24 cellular contexts compared by ENCODE assay signal in the genomic region with DNA sequence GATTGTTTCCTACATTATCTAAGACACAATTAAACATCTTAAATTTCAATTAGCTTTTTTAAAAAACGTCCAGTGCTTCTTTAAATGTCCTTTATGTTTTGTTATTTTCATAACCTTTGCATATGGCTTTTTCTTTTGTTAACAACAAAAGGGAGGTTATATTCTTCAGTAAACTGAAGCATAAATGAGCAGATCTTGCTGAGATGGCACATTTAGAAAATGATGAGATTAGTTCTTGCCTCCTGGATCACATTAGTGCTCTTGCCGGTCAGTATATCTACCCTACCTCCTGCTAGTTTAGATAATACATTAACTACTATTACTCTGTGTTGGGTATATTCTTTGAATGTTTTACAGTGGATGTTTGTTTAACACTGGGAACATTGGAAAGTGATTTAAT.
"Had no signal": no experiment of that assay in that cellular context is flagged by ENCODE, and none has a peak within 500 bp of the region (broad histone marks: within the 10 kb centered on the region; RNA-seq: fewer than 3 reads in every experiment).

No MANE protein-coding gene starts in this region.

- H3K36me3 Mint-ChIP-seq: activated CD8-positive, alpha-beta memory T cell treated with anti-CD3 and anti-CD28 coated beads, Interleukin-2, amount 10 ng/mL, durations not matched to agents 7 days and 5 days had no signal

- H3K27ac Mint-ChIP-seq: activated B cell treated with CpG ODN at 0.5 μM for 24 hours; activated CD4-positive, alpha-beta T cell treated with anti-CD3 and anti-CD28 coated beads, Interleukin-2, amount 10 ng/mL, durations not matched to agents 24 days and 14 days; activated CD8-positive, alpha-beta memory T cell treated with anti-CD3 and anti-CD28 coated beads, Interleukin-2, amount 10 ng/mL, durations not matched to agents 7 days and 5 days; activated naive CD8-positive, alpha-beta T cell; activated T-cell treated with anti-CD3 and anti-CD28 coated beads, Interleukin-2, amount 50 U/mL, for 24 hours; activated T-helper 1 cell treated with anti-CD3 and anti-CD28 coated beads, Interleukin-12 subunit alpha, Interleukin-12 subunit beta, Interleukin-2, Interleukin-4 antibody, amounts not matched to agents 30 ng/mL and 10 ng/mL and 1 ng/mL, durations not matched to agents 14 hours and 24 hours and 36 hours; T-helper 17 cell had no signal

- H3K4me3 Mint-ChIP-seq: activated B cell treated with CpG ODN at 0.5 μM for 24 hours; activated CD4-positive, alpha-beta T cell treated with anti-CD3 and anti-CD28 coated beads, Interleukin-2, amount 10 ng/mL, durations not matched to agents 24 days and 14 days; activated CD8-positive, alpha-beta memory T cell treated with anti-CD3 and anti-CD28 coated beads, Interleukin-2, amount 10 ng/mL, durations not matched to agents 7 days and 5 days; activated naive CD8-positive, alpha-beta T cell; activated T-cell treated with anti-CD3 and anti-CD28 coated beads, Interleukin-2, amount 50 U/mL, for 24 hours; activated T-helper 1 cell treated with anti-CD3 and anti-CD28 coated beads, Interleukin-12 subunit alpha, Interleukin-12 subunit beta, Interleukin-2, Interleukin-4 antibody, amounts not matched to agents 30 ng/mL and 10 ng/mL and 1 ng/mL, durations not matched to agents 14 hours and 24 hours and 36 hours; brain; central memory CD8-positive, alpha-beta T cell; T-helper 17 cell had no signal

- ATAC-seq: activated CD8-positive, alpha-beta memory T cell treated with anti-CD3 and anti-CD28 coated beads, Interleukin-2, amount 10 ng/mL, durations not matched to agents 7 days and 5 days; T-helper 17 cell had no signal

- H3K4me1 Mint-ChIP-seq: activated B cell treated with CpG ODN at 0.5 μM for 24 hours; activated CD4-positive, alpha-beta T cell treated with anti-CD3 and anti-CD28 coated beads, Interleukin-2, amount 10 ng/mL, durations not matched to agents 24 days and 14 days; activated CD8-positive, alpha-beta memory T cell treated with anti-CD3 and anti-CD28 coated beads, Interleukin-2, amount 10 ng/mL, durations not matched to agents 7 days and 5 days; central memory CD8-positive, alpha-beta T cell; T-helper 17 cell had no signal

- DNase-seq: activated B cell treated with CpG ODN at 0.5 μM for 24 hours; activated CD4-positive, alpha-beta T cell treated with anti-CD3 and anti-CD28 coated beads for 1 hour; activated CD4-positive, alpha-beta T cell treated with anti-CD3 and anti-CD28 coated beads, Interleukin-2, amount 10 ng/mL, durations not matched to agents 24 days and 14 days; activated CD4-positive, alpha-beta T cell treated with anti-CD3 and anti-CD28 coated beads, Interleukin-2, amount 50 U/mL, for 48 hours; activated CD8-positive, alpha-beta memory T cell treated with anti-CD3 and anti-CD28 coated beads, Interleukin-2, amount 10 ng/mL, durations not matched to agents 7 days and 5 days; activated effector memory CD4-positive, alpha-beta T cell treated with Interleukin-2 at 50 U/mL for 16 hours; activated naive CD4-positive, alpha-beta T cell treated with Interleukin-2 at 50 U/mL for 16 hours; activated T-cell treated with anti-CD3 and anti-CD28 coated beads, Interleukin-2, amount 50 U/mL, for 24 hours; amygdala; Karpas-422; MM.1S; NCI-H1105 treated with DMSO at 0.1 percent for 48 hours; NCI-H1436 treated with DMSO at 0.1 percent for 48 hours; NCI-H1930; NCI-H2107; NCI-H2171 treated with DMSO at 0.1 percent for 48 hours; NCI-H226; SIG-M5; T-helper 17 cell; T-helper 9 cell had no signal

- H3K9me3 Mint-ChIP-seq: activated B cell treated with CpG ODN at 0.5 μM for 24 hours; activated CD4-positive, alpha-beta T cell treated with anti-CD3 and anti-CD28 coated beads, Interleukin-2, amount 10 ng/mL, durations not matched to agents 24 days and 14 days; activated T-cell treated with anti-CD3 and anti-CD28 coated beads, Interleukin-2, amount 50 U/mL, for 24 hours; activated T-helper 1 cell treated with anti-CD3 and anti-CD28 coated beads, Interleukin-12 subunit alpha, Interleukin-12 subunit beta, Interleukin-2, Interleukin-4 antibody, amounts not matched to agents 30 ng/mL and 10 ng/mL and 1 ng/mL, durations not matched to agents 14 hours and 24 hours and 36 hours; brain; central memory CD8-positive, alpha-beta T cell had no signal

- H3K27me3 Mint-ChIP-seq: activated B cell treated with CpG ODN at 0.5 μM for 24 hours; activated CD4-positive, alpha-beta T cell treated with anti-CD3 and anti-CD28 coated beads, Interleukin-2, amount 10 ng/mL, durations not matched to agents 24 days and 14 days; activated CD8-positive, alpha-beta memory T cell treated with anti-CD3 and anti-CD28 coated beads, Interleukin-2, amount 10 ng/mL, durations not matched to agents 7 days and 5 days; activated naive CD8-positive, alpha-beta T cell; activated T-cell treated with anti-CD3 and anti-CD28 coated beads, Interleukin-2, amount 50 U/mL, for 24 hours; brain; central memory CD8-positive, alpha-beta T cell; T-helper 17 cell had no signal
